ENCODE assay signal across 8 cellular contexts in the genomic region with DNA sequence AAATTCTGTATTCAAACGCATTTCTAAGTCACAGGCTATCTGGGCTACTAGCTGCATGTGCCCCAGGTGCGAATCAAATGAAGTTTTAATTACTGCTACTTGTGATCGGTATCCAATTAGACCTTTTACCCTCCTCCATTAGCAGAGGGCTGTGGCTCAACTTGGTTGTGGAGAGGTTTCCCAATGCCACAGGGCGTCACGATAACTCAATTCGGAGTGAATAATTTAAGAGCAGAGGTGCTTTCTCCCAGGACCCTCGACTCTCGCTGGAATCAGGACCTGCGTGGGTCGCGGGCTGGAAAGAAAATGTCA. TPM values are rescaled to one million over a fixed set of nuclear protein-coding genes. Genes with fewer than 3 reads are reported as not detected.
DNase-seq lines count a peak whose midpoint lies in the region; ATAC-seq and TF ChIP-seq lines count a peak whose summit lies in the region.

No MANE protein-coding gene starts in this region.

- H3K27ac Mint-ChIP-seq in HFFc6 (peak overlapping the region; percentile 88), nephron (peak overlapping the region; percentile 20 to 91 (median 77))
- H3K27ac Mint-ChIP-seq in effector memory CD8-positive, alpha-beta T cell = peak overlapping the region; percentile 90 to 93

- H3K4me1 Mint-ChIP-seq in HFFc6 (ENCODE audit: low read depth) (peaks cover 19% of the 10 kb centered on the region), nephron (peaks cover 14% of the 10 kb centered on the region)
- H3K4me1 Mint-ChIP-seq in effector memory CD8-positive, alpha-beta T cell (ENCODE audit: low read depth in 2 of 2) = peaks cover 25 to 34% of the 10 kb centered on the region in 2 donors

- H3K27me3 Mint-ChIP-seq in HFFc6 (ENCODE audit: insufficient read depth) (no peaks in the 10 kb centered on the region), nephron (ENCODE audit: low read depth) (peaks cover 7% of the 10 kb centered on the region)
- no peaks in the 10 kb centered on the region for H3K27me3 Mint-ChIP-seq in effector memory CD8-positive, alpha-beta T cell

- H3K4me3 Mint-ChIP-seq in HFFc6 = peak overlapping the region; percentile 93
- peak overlapping the region; percentile 89 to 95 for H3K4me3 Mint-ChIP-seq in effector memory CD8-positive, alpha-beta T cell
- H3K4me3 Mint-ChIP-seq in nephron = peak overlapping the region; percentile 92 to 95 (median 95)

- ATAC-seq in GM18868 (IDR thresholded peaks at IDR 0.05; ENCODE audit: unreplicated experiment) (peak; percentile 15), HG03565 (IDR thresholded peaks at IDR 0.05; ENCODE audit: unreplicated experiment) (no peak)
- ATAC-seq in effector memory CD8-positive, alpha-beta T cell (replicated peaks) = peak; percentile 9

- DNase-seq in HFFc6 (no peak), NCI-H526 treated with DMSO at 0.1 percent for 48 hours (lab: John Stamatoyannopoulos, UW) (peak; percentile 68), head of caudate nucleus (no peak)
- no peak for DNase-seq in effector memory CD8-positive, alpha-beta T cell
- no peak for DNase-seq in activated CD4-positive, alpha-beta T cell treated with anti-CD3 and anti-CD28 coated beads, Interleukin-2, amount 50 U/mL, for 1 hour

- H3K36me3 Mint-ChIP-seq in HFFc6 (ENCODE audit: low read depth) = no peaks in the 10 kb centered on the region; the same call in 1 of the 2 replicates
- peaks cover 7% of the 10 kb centered on the region for H3K36me3 Mint-ChIP-seq in effector memory CD8-positive, alpha-beta T cell (ENCODE audit: insufficient read depth)
- H3K36me3 Mint-ChIP-seq in nephron (ENCODE audit: low read depth) = peaks cover 13% of the 10 kb centered on the region

- no peak for TF ChIP-seq CTCF in HFFc6 (IDR thresholded peaks at IDR 0.05)
- no peak for TF ChIP-seq CTCF in nephron (IDR thresholded peaks at IDR 0.05; ENCODE audit: unreplicated experiment in 3 of 3)

- intact Hi-C loops in head of caudate nucleus (cut with DNase I) = no loop called here

- H3K9me3 Mint-ChIP-seq in HFFc6 (no peaks in the 10 kb centered on the region), nephron (no peaks in the 10 kb centered on the region)
- no peaks in the 10 kb centered on the region for H3K9me3 Mint-ChIP-seq in effector memory CD8-positive, alpha-beta T cell

RNA-seq across cellular contexts. Expression of a gene that starts 0.6 kb away (rescaled TPM):
- total RNA-seq in HFFc6 (2021; fragmentation: NEBNext Ultra II Directional; extraction: Animal tissue kit (Norgen Biotek cat#: 25700)) = 1 to 10 TPM; 6.0 to 8.2 (median 7.5) TPM
